8 cellular contexts compared by ENCODE assay signal in the genomic region with DNA sequence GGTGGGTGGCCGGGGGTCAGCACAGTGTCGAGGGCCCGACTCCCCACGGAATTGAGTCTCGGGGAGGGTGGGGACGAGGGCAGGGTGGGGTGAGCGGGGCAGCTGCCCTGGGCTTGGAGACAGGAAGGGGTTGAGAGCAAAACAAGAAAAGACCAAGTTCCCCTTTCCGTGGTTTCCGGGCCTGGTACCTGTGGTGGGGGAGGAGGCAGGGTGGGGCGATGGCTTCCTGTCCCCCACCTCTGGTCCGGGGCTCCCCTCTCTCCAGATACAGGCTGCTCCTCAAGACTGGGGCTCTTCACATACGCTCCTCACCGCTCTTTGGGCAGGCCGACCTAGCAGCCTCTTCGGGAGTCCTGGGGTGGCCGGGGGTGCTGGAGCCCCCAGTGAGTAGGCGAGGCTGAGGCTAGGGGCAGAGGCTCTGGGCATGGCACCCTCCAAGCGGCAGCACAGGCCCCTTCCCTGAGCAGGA. TPM values are rescaled to one million over a fixed set of nuclear protein-coding genes. Genes with fewer than 3 reads are reported as not detected.
DNase-seq lines count a peak whose midpoint lies in the region; ATAC-seq, FAIRE-seq and TF ChIP-seq lines count a peak whose summit lies in the region.

No MANE protein-coding gene starts in this region.

- 11% methylated on average over 8 of the region's 18 CpGs for WGBS in right lobe of liver (ENCODE audit: insufficient coverage, low coverage, low lambda C conversion rate, missing lambda C conversion rate)

- H3K4me1 Mint-ChIP-seq in T-helper 1 cell treated with Interleukin-12 subunit alpha and Interleukin-12 subunit beta and Interleukin-4 antibody, amounts not matched to agents 30 μg/mL and 1 μg/mL, for 36 hours (ENCODE audit: low read depth): peaks cover 28% of the 10 kb centered on the region
- no peaks in the 10 kb centered on the region for H3K4me1 Mint-ChIP-seq in astrocyte (ENCODE audit: low read depth, unreplicated experiment)

- FAIRE-seq in astrocyte (lab: Jason Lieb, UNC): no peak

- TF ChIP-seq CTCF in GM13977 (IDR thresholded peaks at IDR 0.05; ENCODE audit: extremely low read depth, insufficient read depth, missing control alignments) (no peak), astrocyte (IDR thresholded peaks at IDR 0.05; ENCODE audit: insufficient read depth, low read depth, low read length) (no peak), right lobe of liver (IDR thresholded peaks at IDR 0.05) (no peak)

- peak overlapping the region; percentile 98 for H3K27ac Mint-ChIP-seq in T-helper 1 cell treated with Interleukin-12 subunit alpha and Interleukin-12 subunit beta and Interleukin-4 antibody, amounts not matched to agents 30 μg/mL and 1 μg/mL, for 36 hours
- no peak overlapping the region for H3K27ac Mint-ChIP-seq in astrocyte (ENCODE audit: unreplicated experiment)

- H3K4me3 Mint-ChIP-seq in T-helper 1 cell treated with Interleukin-12 subunit alpha and Interleukin-12 subunit beta and Interleukin-4 antibody, amounts not matched to agents 30 μg/mL and 1 μg/mL, for 36 hours: peak overlapping the region; percentile 100
- H3K4me3 Mint-ChIP-seq in astrocyte (ENCODE audit: unreplicated experiment): peak overlapping the region; percentile 60

- peak overlapping the region; percentile 34 for H2AFZ ChIP-seq in astrocyte (ENCODE audit: low read depth, low read length)

- ATAC-seq in HG02938 (IDR thresholded peaks at IDR 0.05; ENCODE audit: unreplicated experiment) (peak; percentile 37), right lobe of liver (peak in 3 of 4 donors; percentile 5 to 13 (median 6))

- in situ Hi-C loops in GM13977 (cut with MboI; ENCODE audit: low pct_unique_long_range_greater_than_20kb, low sequenced_read_pairs, unreplicated experiment): no loop called here

- H3K9me3 Mint-ChIP-seq in T-helper 1 cell treated with Interleukin-12 subunit alpha and Interleukin-12 subunit beta and Interleukin-4 antibody, amounts not matched to agents 30 μg/mL and 1 μg/mL, for 36 hours: no peaks in the 10 kb centered on the region
- H3K9me3 Mint-ChIP-seq in astrocyte (ENCODE audit: unreplicated experiment): no peaks in the 10 kb centered on the region

- no peak overlapping the region for H3K27ac ChIP-seq in astrocyte (ENCODE audit: low read depth, low read length)
- peak overlapping the region; percentile 43 to 72 (median 70) for H3K27ac ChIP-seq in right lobe of liver

- DNase-seq in GM13977 (ENCODE audit: low spot score) (peak; percentile 81), astrocyte (ENCODE audit: low read depth) (no peak), right lobe of liver (peak; percentile 40 to 66 (median 59)), NCI-H2196 treated with DMSO at 0.1 percent for 48 hours (lab: John Stamatoyannopoulos, UW; ENCODE audit: unreplicated experiment) (no peak), DMS79 (lab: John Stamatoyannopoulos, UW) (no peak)
- peak; percentile 57 for DNase-seq in stimulated activated CD8-positive, alpha-beta memory T cell treated with anti-CD3 and anti-CD28 coated beads, Interleukin-12 subunit alpha, Interleukin-12 subunit beta, amount 100 ng/mL, for 4 hours (ENCODE audit: low read depth)

- H3K36me3 ChIP-seq in astrocyte (ENCODE audit: insufficient read depth, low read length) (no peaks in the 10 kb centered on the region), right lobe of liver (no peaks in the 10 kb centered on the region)

- H3K9me3 ChIP-seq in astrocyte (ENCODE audit: insufficient read depth, low read depth, low read length) (no peaks in the 10 kb centered on the region), right lobe of liver (no peaks in the 10 kb centered on the region)

- H3K27me3 Mint-ChIP-seq in T-helper 1 cell treated with Interleukin-12 subunit alpha and Interleukin-12 subunit beta and Interleukin-4 antibody, amounts not matched to agents 30 μg/mL and 1 μg/mL, for 36 hours (ENCODE audit: low read depth): no peaks in the 10 kb centered on the region
- H3K27me3 Mint-ChIP-seq in astrocyte (ENCODE audit: low read depth, unreplicated experiment): peaks cover 16% of the 10 kb centered on the region

- H3K27me3 ChIP-seq in astrocyte (ENCODE audit: insufficient read depth, low read length) (no peaks in the 10 kb centered on the region), right lobe of liver (no peaks in the 10 kb centered on the region)

- peaks cover 38% of the 10 kb centered on the region for H3K36me3 Mint-ChIP-seq in T-helper 1 cell treated with Interleukin-12 subunit alpha and Interleukin-12 subunit beta and Interleukin-4 antibody, amounts not matched to agents 30 μg/mL and 1 μg/mL, for 36 hours (ENCODE audit: low read depth)
- H3K36me3 Mint-ChIP-seq in astrocyte (ENCODE audit: low read depth, unreplicated experiment): peaks cover 4% of the 10 kb centered on the region

- H3K4me1 ChIP-seq in astrocyte (ENCODE audit: insufficient read depth, low read length) (peaks cover 10% of the 10 kb centered on the region), right lobe of liver (no peaks in the 10 kb centered on the region)

- peak overlapping the region; percentile 93 for H3K4me2 ChIP-seq in astrocyte (ENCODE audit: low read length)

- TF ChIP-seq POLR2A in right lobe of liver (IDR thresholded peaks at IDR 0.05): no peak

- peak overlapping the region; percentile 38 for H3K9ac ChIP-seq in astrocyte (ENCODE audit: low read length)

- intact Hi-C loops in right lobe of liver (cut with DNase I): no loop called here

- H3K4me3 ChIP-seq in astrocyte (ENCODE audit: insufficient read depth, low read depth, low read length) (peak overlapping the region; percentile 62), right lobe of liver (peak overlapping the region; percentile 25 to 67 (median 62))

- peaks cover 3% of the 10 kb centered on the region for H4K20me1 ChIP-seq in astrocyte (ENCODE audit: insufficient read depth, low read length)

- H3K79me2 ChIP-seq in astrocyte (ENCODE audit: insufficient read depth, low read length): no peaks in the 10 kb centered on the region

RNA-seq across cellular contexts. Expression of a gene that starts 0.6 kb away (rescaled TPM):
- total RNA-seq in astrocyte: 3.1 and 4.0 TPM in 2 replicates
- total RNA-seq in right lobe of liver: 10 to 100 TPM in 1 of 6 experiments, 1 to 10 TPM in 5; 7.0 to 15.2 (median 7.9) TPM

RNA-seq across cellular contexts. Expression of a gene that starts 9.5 kb away (rescaled TPM):
- 125 and 149 TPM in 2 replicates for total RNA-seq in astrocyte
- total RNA-seq in right lobe of liver: 100 to 1,000 TPM in 1 of 6 experiments, 10 to 100 TPM in 5; 22.9 to 139 (median 25.6) TPM

RNA-seq across cellular contexts. Expression of a gene that starts 9.7 kb away (rescaled TPM):
- 10.9 and 14.5 TPM in 2 replicates for total RNA-seq in astrocyte
- total RNA-seq in right lobe of liver: 10 to 100 TPM; 15.5 to 83.2 (median 36.4) TPM

RNA-seq across cellular contexts. Expression of a gene that starts 15.1 kb away (rescaled TPM):
- total RNA-seq in astrocyte (8.6 and 11.9 TPM in 2 replicates), right lobe of liver (10 to 100 TPM in 5 of 6 experiments, 1 to 10 TPM in 1; 8.5 to 29.0 (median 11.9) TPM)

Comparison
In these comparisons a context has a peak if more than half of its experiments do, and no peak if none do; other contexts are left out.
1. DNase-seq: peak in GM13977 (single experiment), right lobe of liver (3 of 3) and stimulated activated CD8-positive, alpha-beta memory T cell treated with anti-CD3 and anti-CD28 coated beads, Interleukin-12 subunit alpha, Interleukin-12 subunit beta, amount 100 ng/mL, for 4 hours (single experiment); none in astrocyte (single experiment), NCI-H2196 treated with DMSO at 0.1 percent for 48 hours (single experiment) and DMS79 (single experiment).